Comparison of ENCODE assay signal across 16 cellular contexts in the genomic region with DNA sequence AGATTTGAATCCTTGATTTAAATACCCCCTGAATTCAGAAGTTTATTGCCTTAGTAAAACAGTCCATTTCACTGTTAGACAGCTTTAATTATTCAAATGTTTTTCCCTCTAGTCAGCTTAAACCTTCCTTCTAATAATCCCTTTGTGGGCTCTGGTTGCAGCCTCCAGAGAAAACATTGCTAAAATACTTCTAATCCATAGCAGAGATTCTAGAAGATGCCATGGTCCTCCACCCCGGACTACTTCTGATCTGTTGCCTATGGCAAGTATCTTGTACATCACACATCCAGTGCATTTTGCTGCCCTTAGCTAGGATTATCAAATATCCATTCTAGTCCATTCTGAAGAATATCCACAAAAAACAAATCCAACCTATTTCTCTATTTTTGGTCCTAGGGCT.
DNase-seq lines count a peak whose midpoint lies in the region; ATAC-seq and TF ChIP-seq lines count a peak whose summit lies in the region.
"Had no signal": no experiment of that assay in that cellular context is flagged by ENCODE, and none has a peak within 500 bp of the region (broad histone marks: within the 10 kb centered on the region; RNA-seq: fewer than 3 reads in every experiment).

No MANE protein-coding gene starts in this region.

- no peaks in the 10 kb centered on the region for H3F3A ChIP-seq in SK-N-SH (replicated peaks; ENCODE audit: insufficient read depth)

- no peak overlapping the region for H2BK12ac ChIP-seq in trophoblast cell (ENCODE audit: low read length)

- 0 out of 2 replicates have a peak overlapping the region, but pooled peaks have one; percentile 13 for H3K4me2 ChIP-seq in SK-N-SH
- no peak overlapping the region for H3K4me2 ChIP-seq in trophoblast cell (ENCODE audit: low read length)

- 0 out of 2 replicates have a peak overlapping the region, but pooled peaks have one; percentile 19 for H3K9ac ChIP-seq in SK-N-SH
- H3K9ac ChIP-seq in trophoblast cell (ENCODE audit: low read length) = no peak overlapping the region
- no peak overlapping the region for H3K9ac ChIP-seq in endodermal cell (ENCODE audit: extremely low read depth, low read length, poor library complexity, severe bottlenecking)

- H4K20me1 ChIP-seq in SK-N-SH (ENCODE audit: insufficient read depth) = no peaks in the 10 kb centered on the region

- H3K79me1 ChIP-seq in trophoblast cell (ENCODE audit: low read length) = peaks cover 2% of the 10 kb centered on the region

- intact Hi-C loops in aorta (cut with DNase I) = loop anchor here (5.0 kb wide), 3 partner anchors 40 to 100 kb away; no protein-coding TSS in a partner anchor

- H3K27ac ChIP-seq in SK-N-SH (ENCODE audit: low read depth in 2 of 2, low read length in 1 of 2) (peak overlapping the region in 1 of 2 experiments; percentile 59; a peak in 2 of 4 replicates), epithelial cell of prostate (peak overlapping the region; percentile 14), trophoblast cell (ENCODE audit: low read depth, low read length) (no peak overlapping the region), aorta (ENCODE audit: low read depth in 1 of 2, low read length in 2 of 2) (peak overlapping the region; percentile 45 to 74), endodermal cell (ENCODE audit: low read depth, low read length) (no peak overlapping the region)
- H3K27ac ChIP-seq: 22Rv1, VCaP had no signal

- H2BK120ac ChIP-seq in trophoblast cell (ENCODE audit: insufficient read depth, low read length, poor library complexity) = no peak overlapping the region

- H3K18ac ChIP-seq in trophoblast cell (ENCODE audit: low read length) = no peak overlapping the region

- H2AK5ac ChIP-seq in trophoblast cell (ENCODE audit: low read length) = no peak overlapping the region

- no peaks in the 10 kb centered on the region for H3K79me2 ChIP-seq in SK-N-SH (ENCODE audit: insufficient read depth)
- H3K79me2 ChIP-seq in trophoblast cell (ENCODE audit: control insufficient read depth, insufficient read depth, low read length, poor library complexity) = no peaks in the 10 kb centered on the region

- peaks cover 18% of the 10 kb centered on the region for H3K27me3 Mint-ChIP-seq in endodermal cell (ENCODE audit: insufficient read depth)

- H4K12ac ChIP-seq in trophoblast cell (ENCODE audit: low read depth, low read length) = no peak overlapping the region

- no peaks in the 10 kb centered on the region for H3K36me3 Mint-ChIP-seq in endodermal cell (ENCODE audit: low read depth)
- H3K36me3 Mint-ChIP-seq: CD8-positive, alpha-beta memory T cell had no signal

- no peak overlapping the region for H3K14ac ChIP-seq in trophoblast cell (ENCODE audit: low read length)

- ATAC-seq in SK-N-SH treated with all-trans-retinoic acid at 6 μM for 48 hours (no peak), aorta (ENCODE audit: low FRiP score) (no peak), HG02642 (IDR thresholded peaks at IDR 0.05; ENCODE audit: poor library complexity, unreplicated experiment) (no peak), HG03439 (IDR thresholded peaks at IDR 0.05; ENCODE audit: unreplicated experiment) (no peak)

- TF ChIP-seq RAD21 in SK-N-SH (IDR thresholded peaks at IDR 0.05; ENCODE audit: low read length) = no peak

- H3K27me3 ChIP-seq in SK-N-SH (ENCODE audit: insufficient read depth) (no peaks in the 10 kb centered on the region), trophoblast cell (ENCODE audit: insufficient read depth, low read length) (no peaks in the 10 kb centered on the region), aorta (ENCODE audit: control insufficient read depth in 1 of 2, insufficient read depth in 2 of 2, low read length in 1 of 2) (no peaks in the 10 kb centered on the region), endodermal cell (ENCODE audit: control insufficient read depth, insufficient read depth, low read length, poor library complexity, severe bottlenecking) (peaks cover 4% of the 10 kb centered on the region)

- 37% methylated on average over 1 of the region's 1 CpG for WGBS in SK-N-SH (ENCODE audit: low lambda C conversion rate)
- WGBS in trophoblast cell (ENCODE audit: extremely low coverage, insufficient coverage, insufficient read length) = no CpG with 5 or more reads among the region's 1 CpG
- WGBS in aorta, 2 donors = 0% methylated on average over 1 of the region's 1 CpG
- WGBS in endodermal cell (ENCODE audit: insufficient coverage in 1 of 2, insufficient read length in 1 of 2), 2 experiments = 0% methylated on average over 1 of the region's 1 CpG

- H3K4me1 Mint-ChIP-seq in endodermal cell = peaks cover 25% of the 10 kb centered on the region

- H4K91ac ChIP-seq in trophoblast cell (ENCODE audit: low read depth, low read length) = no peak overlapping the region

- H3K36me3 ChIP-seq in SK-N-SH (replicated peaks in 1 of 2; ENCODE audit: control insufficient read depth in 1 of 2, insufficient read depth in 2 of 2, low read length in 1 of 2) (no peaks in the 10 kb centered on the region), trophoblast cell (ENCODE audit: control insufficient read depth in 1 of 2, insufficient read depth in 2 of 2, low read length in 2 of 2) (no peaks in the 10 kb centered on the region), aorta (ENCODE audit: control insufficient read depth in 1 of 2, insufficient read depth in 2 of 2, low read length in 1 of 2) (no peaks in the 10 kb centered on the region), endodermal cell (ENCODE audit: control insufficient read depth, insufficient read depth, low read length) (no peaks in the 10 kb centered on the region)

- no peaks in the 10 kb centered on the region for H3K9me3 Mint-ChIP-seq in endodermal cell
- H3K9me3 Mint-ChIP-seq: activated T-helper 2 cell treated with anti-CD3 and anti-CD28 coated beads, Interferon-gamma antibody, Interleukin-2, Interleukin-4, amounts not matched to agents 10 μg/mL and 5 μg/mL and 100 μg/mL, durations not matched to agents 14 hours and 24 hours and 36 hours; CD8-positive, alpha-beta memory T cell; naive B cell had no signal

- H3K4me3 ChIP-seq in SK-N-SH (ENCODE audit: low read depth in 2 of 2, low read length in 1 of 2) (no peak overlapping the region), trophoblast cell (ENCODE audit: low read depth, low read length) (no peak overlapping the region), aorta (ENCODE audit: low read length in 2 of 2) (no peak overlapping the region), endodermal cell (ENCODE audit: low read length) (no peak overlapping the region)

- CTCF ChIA-PET in SK-N-SH (lab: Yijun Ruan, JAX) = interaction anchor here (1.2 to 4.3 kb wide), 6 partner anchors 17 to 971 kb away, joined by 3 to 39 read pairs (median 9); no protein-coding TSS in a partner anchor

- POLR2A ChIA-PET in SK-N-SH (lab: Yijun Ruan, JAX) = no interaction called here

- H3K4me1 ChIP-seq in SK-N-SH (ENCODE audit: control insufficient read depth in 1 of 2, insufficient read depth in 2 of 2, low read depth in 1 of 2, low read length in 1 of 2) (peaks cover 0 to 14% of the 10 kb centered on the region in 2 experiments; a peak in 2 of 4 replicates), trophoblast cell (ENCODE audit: control insufficient read depth in 1 of 2, insufficient read depth in 2 of 2, low read length in 2 of 2) (peaks cover 8 to 12% of the 10 kb centered on the region in 2 experiments), aorta (ENCODE audit: control insufficient read depth in 1 of 2, insufficient read depth in 2 of 2, low read length in 2 of 2) (peaks cover 0 to 2% of the 10 kb centered on the region in 2 donors), endodermal cell (ENCODE audit: control insufficient read depth, insufficient read depth, low read length) (peaks cover 12% of the 10 kb centered on the region)

- H2BK5ac ChIP-seq in trophoblast cell (ENCODE audit: low read depth, low read length, poor library complexity) = no peak overlapping the region

- TF ChIP-seq EP300 in SK-N-SH (IDR thresholded peaks at IDR 0.05; ENCODE audit: borderline replicate concordance in 1 of 2, low read depth in 1 of 2, low read length in 1 of 2) = no peak

- no peak overlapping the region for H2AFZ ChIP-seq in SK-N-SH (ENCODE audit: low read depth)
- H2AFZ ChIP-seq in trophoblast cell (ENCODE audit: insufficient read depth, low read length, poor library complexity) = no peak overlapping the region

- no peak overlapping the region for H3K23ac ChIP-seq in trophoblast cell (ENCODE audit: low read length)

- H3K4ac ChIP-seq in trophoblast cell (ENCODE audit: low read depth, low read length) = no peak overlapping the region

- no peak overlapping the region for H4K8ac ChIP-seq in trophoblast cell (ENCODE audit: low read depth, low read length)

- no peaks in the 10 kb centered on the region for H3K9me2 ChIP-seq in SK-N-SH

- DNase-seq in SK-N-SH (no peak), epithelial cell of prostate (ENCODE audit: low read depth, low spot score) (no peak), trophoblast cell (peak; percentile 18 to 73), aorta (no peak), endodermal cell (no peak)
- DNase-seq: activated CD8-positive, alpha-beta memory T cell treated with anti-CD3 and anti-CD28 coated beads for 24 hours; CD8-positive, alpha-beta memory T cell; cortex of kidney; naive B cell; NCI-H524 had no signal

- no peaks in the 10 kb centered on the region for H3K9me3 ChIP-seq in SK-N-SH
- no peaks in the 10 kb centered on the region for H3K9me3 ChIP-seq in trophoblast cell (ENCODE audit: insufficient read depth, low read depth, low read length)
- no peaks in the 10 kb centered on the region for H3K9me3 ChIP-seq in aorta (ENCODE audit: control insufficient read depth, low read length)
- H3K9me3 ChIP-seq in endodermal cell (ENCODE audit: control insufficient read depth, low read length) = no peaks in the 10 kb centered on the region

- no peak for TF ChIP-seq CTCF in SK-N-SH (IDR thresholded peaks at IDR 0.05)
- no peak for TF ChIP-seq CTCF in endodermal cell (conservative IDR thresholded peaks at IDR 0.05)

- no peak overlapping the region for H3K27ac Mint-ChIP-seq in endodermal cell
- H3K27ac Mint-ChIP-seq: activated T-helper 2 cell treated with anti-CD3 and anti-CD28 coated beads, Interferon-gamma antibody, Interleukin-2, Interleukin-4, amounts not matched to agents 10 μg/mL and 5 μg/mL and 100 μg/mL, durations not matched to agents 14 hours and 24 hours and 36 hours; naive B cell had no signal

- H3K4me3 Mint-ChIP-seq in endodermal cell = no peak overlapping the region
- H3K4me3 Mint-ChIP-seq: CD8-positive, alpha-beta memory T cell; naive B cell had no signal

TF ChIP-seq in SK-N-SH treated with all-trans-retinoic acid at 6 μM for 48 hours, 23 proteins besides CTCF, POLR2A, EP300 and RAD21 (continues in another document):
- TF ChIP-seq ZNF565 (CRISPR knock-in tag; conservative IDR thresholded peaks at IDR 0.05; ENCODE audit: low read depth) = no peak
- no peak for TF ChIP-seq PPARA (CRISPR knock-in tag; IDR thresholded peaks at IDR 0.05; ENCODE audit: borderline replicate concordance)

Comparison
In these comparisons a context has a peak if more than half of its experiments do, and no peak if none do; other contexts are left out.
1. DNase-seq: peak in trophoblast cell (2 of 2); none in SK-N-SH (single experiment), epithelial cell of prostate (single experiment), aorta (0 of 2) and endodermal cell (single experiment).
2. H3K27ac ChIP-seq: peak in epithelial cell of prostate (single experiment) and aorta (2 of 2); none in trophoblast cell (single experiment) and endodermal cell (single experiment).